8 cellular contexts compared by ENCODE assay signal in the genomic region with DNA sequence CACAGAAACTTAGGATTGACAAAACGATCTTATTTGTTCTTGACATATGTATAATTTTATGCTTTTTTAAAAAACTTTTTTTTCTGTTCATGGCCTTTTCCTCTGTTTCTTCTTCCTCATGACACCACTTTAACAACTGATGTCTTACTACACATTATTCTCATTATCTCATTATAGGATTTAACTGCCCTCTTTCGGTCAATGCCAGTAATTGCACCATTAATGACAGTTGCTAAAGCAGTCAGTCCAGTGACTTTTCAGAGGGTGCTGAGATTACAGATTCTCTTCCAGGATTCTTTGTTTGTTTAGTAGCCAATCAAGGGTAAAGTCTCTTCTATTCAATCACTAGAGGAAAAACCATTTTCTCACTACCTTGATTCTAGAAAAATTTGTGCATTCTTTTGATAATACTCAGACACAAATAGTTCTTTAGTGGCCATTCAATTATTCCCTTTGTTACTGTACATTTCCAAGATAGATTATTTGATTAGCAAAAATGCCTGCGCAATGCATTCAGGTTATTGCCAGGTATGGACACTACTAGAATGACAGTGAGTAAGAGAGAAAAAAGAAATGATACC. TPM values are rescaled to one million over a fixed set of nuclear protein-coding genes. Genes with fewer than 3 reads are reported as not detected.
DNase-seq lines count a peak whose midpoint lies in the region; ATAC-seq and TF ChIP-seq lines count a peak whose summit lies in the region.

No MANE protein-coding gene starts in this region.

- 13 to 22% methylated on average over 3 of the region's 3 CpGs for WGBS in gastroesophageal sphincter (ENCODE audit: low coverage in 1 of 2), 2 donors

- ATAC-seq in gastroesophageal sphincter (peak; percentile 70), HG02588 (IDR thresholded peaks at IDR 0.05; ENCODE audit: unreplicated experiment) (no peak)

- no peak overlapping the region for H3K27ac ChIP-seq in VCaP
- H3K27ac ChIP-seq in gastroesophageal sphincter: no peak overlapping the region

- no peaks in the 10 kb centered on the region for H3K9me3 ChIP-seq in gastroesophageal sphincter

- no peak overlapping the region for H3K27ac Mint-ChIP-seq in progenitor cell of endocrine pancreas

- no peak overlapping the region for H3K4me3 ChIP-seq in GM12865 (ENCODE audit: low read depth, low read length)
- H3K4me3 ChIP-seq in gastroesophageal sphincter: no peak overlapping the region

- no peaks in the 10 kb centered on the region for H3K9me3 Mint-ChIP-seq in progenitor cell of endocrine pancreas (ENCODE audit: low read depth)

- peak; percentile 70 for TF ChIP-seq CTCF in AG09319 (IDR thresholded peaks at IDR 0.05; ENCODE audit: low read depth, low read length)
- TF ChIP-seq CTCF in GM12865 (IDR thresholded peaks at IDR 0.05; ENCODE audit: insufficient read depth, low read depth, low read length, missing control alignments): peak; percentile 62
- peak; percentile 89 for TF ChIP-seq CTCF in VCaP (conservative IDR thresholded peaks at IDR 0.05)
- TF ChIP-seq CTCF in gastroesophageal sphincter (IDR thresholded peaks at IDR 0.05): peak; percentile 51 to 73 (median 71)
- peak; percentile 92 for TF ChIP-seq CTCF in progenitor cell of endocrine pancreas (IDR thresholded peaks at IDR 0.05; ENCODE audit: unreplicated experiment)

- no peaks in the 10 kb centered on the region for H3K4me1 ChIP-seq in gastroesophageal sphincter

- peaks cover 2% of the 10 kb centered on the region for H3K27me3 Mint-ChIP-seq in progenitor cell of endocrine pancreas

- DNase-seq in AG09319 (ENCODE audit: extremely low read depth, low read depth): peak; percentile 7
- DNase-seq in GM12865 (ENCODE audit: low read depth): peak; percentile 55
- DNase-seq in NCI-H128 (lab: John Stamatoyannopoulos, UW; ENCODE audit: unreplicated experiment): peak; percentile 24
- no peak for DNase-seq in progenitor cell of endocrine pancreas (ENCODE audit: low spot score, unreplicated experiment)
- DNase-seq in islet precursor cell: no peak

- no peaks in the 10 kb centered on the region for H3K36me3 ChIP-seq in gastroesophageal sphincter

- H3K4me3 Mint-ChIP-seq in progenitor cell of endocrine pancreas (ENCODE audit: low read depth): no peak overlapping the region

- no peaks in the 10 kb centered on the region for H3K27me3 ChIP-seq in gastroesophageal sphincter

- no peaks in the 10 kb centered on the region for H3K36me3 Mint-ChIP-seq in progenitor cell of endocrine pancreas (ENCODE audit: insufficient read depth)

- no peak for TF ChIP-seq POLR2A in gastroesophageal sphincter (IDR thresholded peaks at IDR 0.05)

- no peak for TF ChIP-seq EP300 in gastroesophageal sphincter (IDR thresholded peaks at IDR 0.05)

- peaks cover 5% of the 10 kb centered on the region for H3K4me1 Mint-ChIP-seq in progenitor cell of endocrine pancreas (ENCODE audit: low read depth)

RNA-seq across cellular contexts. Expression of a gene that starts 50.1 kb away (rescaled TPM):
- total RNA-seq in gastroesophageal sphincter: 1 to 10 TPM in 2 of 4 donors, under 1 TPM in 1, not detected in 1; 0.45 to 5.7 (median 1.6) TPM
- 7.4 and 8.0 TPM in 2 replicates for total RNA-seq in progenitor cell of endocrine pancreas

Comparison
In these comparisons a context has a peak if more than half of its experiments do, and no peak if none do; other contexts are left out.
1. DNase-seq: peak in AG09319 (single experiment), GM12865 (single experiment) and NCI-H128 (single experiment); none in progenitor cell of endocrine pancreas (single experiment) and islet precursor cell (single experiment).
2. Peak in every context shown above with its lines, with median percentiles within 50 percentile points of each other: CTCF ChIP-seq.